In the genomic region with DNA sequence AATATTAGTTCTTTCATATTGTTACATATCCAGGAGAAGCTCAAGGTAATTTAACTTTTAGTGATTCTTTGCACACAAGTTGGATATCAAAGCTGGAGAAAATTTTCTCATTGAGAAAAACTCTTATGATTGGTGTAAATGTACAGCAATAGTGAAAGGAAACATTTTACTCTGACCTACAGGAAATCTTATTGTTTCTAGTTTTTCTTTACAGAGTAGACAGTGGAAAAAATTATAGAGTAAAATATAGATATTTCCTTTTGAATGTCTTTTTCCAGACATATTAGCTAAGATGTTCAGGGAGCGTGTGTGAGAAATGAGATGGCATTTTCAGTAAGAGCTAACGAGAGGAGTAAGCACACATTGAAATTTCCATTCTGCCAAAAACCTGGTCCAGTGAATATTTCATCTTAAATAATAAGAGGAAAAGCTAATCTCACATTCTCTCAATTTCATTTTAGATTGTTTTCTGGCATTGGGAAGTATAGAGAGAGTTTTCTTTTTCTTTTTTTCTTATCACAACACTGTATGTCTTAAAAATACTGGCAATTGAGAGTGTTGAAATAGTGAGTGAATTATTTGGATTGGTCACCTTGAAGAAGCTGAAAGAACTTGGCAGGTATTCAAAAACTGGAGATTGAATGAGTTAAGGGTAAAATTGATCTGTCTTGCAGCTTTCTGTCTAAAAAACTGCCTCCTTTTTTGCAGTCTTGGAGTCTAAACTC, we compare ENCODE assay signal across 13 cellular contexts. TPM values are rescaled to one million over a fixed set of nuclear protein-coding genes. Genes with fewer than 3 reads are reported as not detected.
DNase-seq lines count a peak whose midpoint lies in the region; ATAC-seq and TF ChIP-seq lines count a peak whose summit lies in the region.
"Had no signal": no experiment of that assay in that cellular context is flagged by ENCODE, and none has a peak within 500 bp of the region (broad histone marks: within the 10 kb centered on the region; RNA-seq: fewer than 3 reads in every experiment).

No MANE protein-coding gene starts in this region.

- peak overlapping the region; percentile 11 for H3K4me3 Mint-ChIP-seq in activated T-cell treated with anti-CD3 and anti-CD28 coated beads, Interleukin-2, amount 50 U/mL, for 4 hours
- H3K4me3 Mint-ChIP-seq in T-helper 17 cell (peak overlapping the region; percentile 25), immature natural killer cell (peak overlapping the region; percentile 57 to 81 (median 67))

- no peaks in the 10 kb centered on the region for H3K27me3 Mint-ChIP-seq in activated T-cell treated with anti-CD3 and anti-CD28 coated beads, Interleukin-2, amount 50 U/mL, for 4 hours (ENCODE audit: low read depth)
- H3K27me3 Mint-ChIP-seq in T-helper 17 cell, result no peaks in the 10 kb centered on the region
- peaks cover 0 to 2% (median 0%) of the 10 kb centered on the region in 3 donors for H3K27me3 Mint-ChIP-seq in immature natural killer cell (ENCODE audit: low read depth in 3 of 3)

- peaks cover 34% of the 10 kb centered on the region for H3K4me1 Mint-ChIP-seq in activated T-cell treated with anti-CD3 and anti-CD28 coated beads, Interleukin-2, amount 50 U/mL, for 4 hours (ENCODE audit: low read depth)
- H3K4me1 Mint-ChIP-seq in T-helper 17 cell (peaks cover 20% of the 10 kb centered on the region), immature natural killer cell (peaks cover 32 to 45% of the 10 kb centered on the region in 2 donors)

- H3K9me3 ChIP-seq in T-helper 17 cell (ENCODE audit: control insufficient read depth, low read length, poor library complexity, severe bottlenecking), result no peaks in the 10 kb centered on the region

- DNase-seq in activated T-cell treated with anti-CD3 and anti-CD28 coated beads, Interleukin-2, amount 50 U/mL, for 4 hours, result no peak
- DNase-seq in activated T-cell treated with anti-CD3 and anti-CD28 coated beads, Interleukin-2, amount 50 U/mL, for 48 hours, result no peak
- DNase-seq in T-helper 17 cell, result no peak
- peak in 2 of 3 donors; percentile 17 to 34 for DNase-seq in immature natural killer cell
- DNase-seq in stimulated activated naive CD8-positive, alpha-beta T cell treated with anti-CD3 and anti-CD28 coated beads, Interleukin-15, Interleukin-2, amounts not matched to agents 100 U/mL and 50 U/mL, for 24 hours, result no peak
- DNase-seq in NCI-H526 treated with DMSO at 0.1 percent for 48 hours (lab: John Stamatoyannopoulos, UW), result no peak
- DNase-seq: caudate nucleus; effector CD8-positive, alpha-beta T cell; left colon; NCI-H1930 had no signal

- no peak for TF ChIP-seq POLR2A in GM18505 (IDR thresholded peaks at IDR 0.05; ENCODE audit: borderline replicate concordance, extremely low read depth, insufficient read depth, insufficient read length)

- no peaks in the 10 kb centered on the region for H3K36me3 Mint-ChIP-seq in activated T-cell treated with anti-CD3 and anti-CD28 coated beads, Interleukin-2, amount 50 U/mL, for 4 hours (ENCODE audit: insufficient read depth)
- H3K36me3 Mint-ChIP-seq in T-helper 17 cell (ENCODE audit: low read depth) (peaks cover 3% of the 10 kb centered on the region), immature natural killer cell (peaks cover 0 to 3% (median 0%) of the 10 kb centered on the region in 3 donors)

- peak in 1 of 2 donors; percentile 44 for ATAC-seq in activated T-cell treated with anti-CD3 and anti-CD28 coated beads, Interleukin-2, amount 50 U/mL, for 4 hours
- ATAC-seq in T-helper 17 cell (no peak), GM18505 (IDR thresholded peaks at IDR 0.05; ENCODE audit: unreplicated experiment) (no peak), HG02623 (IDR thresholded peaks at IDR 0.05; ENCODE audit: unreplicated experiment) (no peak)
- ATAC-seq in stimulated activated naive CD8-positive, alpha-beta T cell treated with anti-CD3 and anti-CD28 coated beads, Interleukin-15, Interleukin-2, amounts not matched to agents 100 U/mL and 50 U/mL, for 24 hours, result peak; percentile 45

- no peaks in the 10 kb centered on the region for H3K9me3 Mint-ChIP-seq in activated T-cell treated with anti-CD3 and anti-CD28 coated beads, Interleukin-2, amount 50 U/mL, for 4 hours
- H3K9me3 Mint-ChIP-seq in immature natural killer cell, result no peaks in the 10 kb centered on the region

- H3K27ac Mint-ChIP-seq in T-helper 17 cell (peak overlapping the region; percentile 96), immature natural killer cell (peak overlapping the region; percentile 89 to 98 (median 94))

RNA-seq across cellular contexts. Expression of a gene that starts 15.6 kb away (rescaled TPM):
- total RNA-seq in activated T-cell treated with anti-CD3 and anti-CD28 coated beads, Interleukin-2, amount 50 U/mL, for 4 hours, result 10 to 100 TPM in 2 of 3 donors, 1 to 10 TPM in 1; 8.1 to 14.8 (median 11.4) TPM
- total RNA-seq in T-helper 17 cell, result 10 to 100 TPM; 43.3 to 59.2 TPM
- polyA plus RNA-seq in immature natural killer cell, result 10 to 100 TPM; 15.3 to 23.0 (median 18.1) TPM
- total RNA-seq: PC-9 had no signal

Comparison
In these comparisons a context has a peak if more than half of its experiments do, and no peak if none do; other contexts are left out.
1. DNase-seq: peak in immature natural killer cell (2 of 3); none in activated T-cell treated with anti-CD3 and anti-CD28 coated beads, Interleukin-2, amount 50 U/mL, for 4 hours (single experiment), activated T-cell treated with anti-CD3 and anti-CD28 coated beads, Interleukin-2, amount 50 U/mL, for 48 hours (0 of 2), T-helper 17 cell (0 of 3), stimulated activated naive CD8-positive, alpha-beta T cell treated with anti-CD3 and anti-CD28 coated beads, Interleukin-15, Interleukin-2, amounts not matched to agents 100 U/mL and 50 U/mL, for 24 hours (single experiment) and NCI-H526 treated with DMSO at 0.1 percent for 48 hours (single experiment).
2. H3K4me3 Mint-ChIP-seq: peak in every context shown above with its lines; median percentile 67 in immature natural killer cell; 25 in T-helper 17 cell; 11 in activated T-cell treated with anti-CD3 and anti-CD28 coated beads, Interleukin-2, amount 50 U/mL, for 4 hours.